15 cellular contexts compared by ENCODE assay signal in the genomic region with DNA sequence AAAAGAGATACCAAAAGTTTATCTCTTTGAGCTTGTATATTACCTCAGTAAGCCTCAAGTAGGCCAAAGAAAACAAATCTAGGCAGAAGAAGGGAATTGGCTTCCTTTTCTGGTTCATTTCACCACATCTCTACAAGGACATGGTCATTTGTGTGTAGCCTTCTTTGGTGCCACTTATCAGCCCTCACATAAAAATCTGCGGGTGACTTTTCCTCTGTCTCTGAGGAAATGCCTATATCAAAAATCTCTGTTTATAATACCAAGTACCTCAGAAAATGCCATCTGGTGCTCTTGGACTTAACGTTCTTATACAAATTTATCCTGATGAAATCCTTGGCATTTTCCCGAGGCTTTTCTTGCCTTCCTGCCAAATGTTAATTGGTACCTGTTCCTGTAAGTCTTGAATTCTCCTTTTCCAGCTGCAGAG.
DNase-seq lines count a peak whose midpoint lies in the region; ATAC-seq and TF ChIP-seq lines count a peak whose summit lies in the region.
"Had no signal": no experiment of that assay in that cellular context is flagged by ENCODE, and none has a peak within 500 bp of the region (broad histone marks: within the 10 kb centered on the region; RNA-seq: fewer than 3 reads in every experiment).

No MANE protein-coding gene starts in this region.

- peak; percentile 41 for DNase-seq in HT1080 (ENCODE audit: low read depth)
- DNase-seq in astrocyte of the spinal cord (ENCODE audit: low read depth, low spot score) = peak; percentile 57
- DNase-seq in mesenchymal stem cell = no peak
- DNase-seq in UCSD-AML1 (lab: John Stamatoyannopoulos, UW; ENCODE audit: unreplicated experiment) = no peak
- DNase-seq in activated T-cell treated with anti-CD3 and anti-CD28 coated beads, Interleukin-2, amount 50 U/mL, for 4 hours = no peak
- no peak for DNase-seq in NCI-H2196 (lab: John Stamatoyannopoulos, UW; ENCODE audit: unreplicated experiment)
- DNase-seq: activated naive CD8-positive, alpha-beta T cell treated with anti-CD3 and anti-CD28 coated beads, Interleukin-2, amount 50 U/mL, for 24 hours; H7; MV-4-11; NCI-H510A treated with DMSO at 0.1 percent for 48 hours had no signal

- no peak overlapping the region for H3K4ac ChIP-seq in mesenchymal stem cell (ENCODE audit: low read depth in 1 of 2, low read length in 2 of 2)

- no peak overlapping the region for H3K14ac ChIP-seq in mesenchymal stem cell (ENCODE audit: low read length in 2 of 2)

- no peaks in the 10 kb centered on the region for H3K27me3 ChIP-seq in mesenchymal stem cell (ENCODE audit: control insufficient read depth in 1 of 2, insufficient read depth in 1 of 2, low read length in 2 of 2)
- H3K27me3 ChIP-seq: vagina had no signal

- H3K4me3 Mint-ChIP-seq in activated T-cell treated with anti-CD3 and anti-CD28 coated beads, Interleukin-2, amount 50 U/mL, for 4 hours = no peak overlapping the region
- H3K4me3 Mint-ChIP-seq: activated naive CD8-positive, alpha-beta T cell treated with anti-CD3 and anti-CD28 coated beads, Interleukin-2, amount 50 U/mL, for 24 hours; WTC11 had no signal

- H2BK15ac ChIP-seq in mesenchymal stem cell (ENCODE audit: low read depth, poor library complexity, severe bottlenecking) = no peak overlapping the region

- H3K18ac ChIP-seq in mesenchymal stem cell (ENCODE audit: low read depth in 1 of 2, low read length in 2 of 2) = peak overlapping the region in 1 of 2 experiments; percentile 41

- no peak for ATAC-seq in GM21825 (IDR thresholded peaks at IDR 0.05; ENCODE audit: unreplicated experiment)
- ATAC-seq in activated T-cell treated with anti-CD3 and anti-CD28 coated beads, Interleukin-2, amount 50 U/mL, for 4 hours = no peak
- ATAC-seq: activated naive CD8-positive, alpha-beta T cell treated with anti-CD3 and anti-CD28 coated beads, Interleukin-2, amount 50 U/mL, for 24 hours; GM12878; WTC11 had no signal

- H3K79me1 ChIP-seq in mesenchymal stem cell (replicated peaks; ENCODE audit: low read length, poor library complexity, severe bottlenecking) = no peaks in the 10 kb centered on the region

- no peak overlapping the region for H2AK5ac ChIP-seq in mesenchymal stem cell (ENCODE audit: low read length, severe bottlenecking)

- peaks cover 15% of the 10 kb centered on the region for H3K4me1 Mint-ChIP-seq in activated T-cell treated with anti-CD3 and anti-CD28 coated beads, Interleukin-2, amount 50 U/mL, for 4 hours (ENCODE audit: low read depth)

- H4K8ac ChIP-seq in mesenchymal stem cell (ENCODE audit: low read length) = no peak overlapping the region

- H3K4me2 ChIP-seq in mesenchymal stem cell (ENCODE audit: low read length, poor library complexity, severe bottlenecking) = no peak overlapping the region

- no peak overlapping the region for H3K9ac ChIP-seq in mesenchymal stem cell (ENCODE audit: low read length)

- H3K4me3 ChIP-seq in astrocyte of the spinal cord (ENCODE audit: low read depth, low read length) (no peak overlapping the region), mesenchymal stem cell (ENCODE audit: insufficient read depth in 1 of 2, low read depth in 1 of 2, low read length in 2 of 2) (no peak overlapping the region)
- H3K4me3 ChIP-seq: GM12878, vagina had no signal

- in situ Hi-C loops in astrocyte of the spinal cord (cut with HindIII; ENCODE audit: low sequenced_read_pairs) = no loop called here

- no peak overlapping the region for H2BK5ac ChIP-seq in mesenchymal stem cell (ENCODE audit: low read depth, low read length, poor library complexity, severe bottlenecking)

- TF ChIP-seq CTCF in 22Rv1 (IDR thresholded peaks at IDR 0.05) = no peak
- no peak for TF ChIP-seq CTCF in astrocyte of the spinal cord (IDR thresholded peaks at IDR 0.05; ENCODE audit: low read depth, low read length)

- no peaks in the 10 kb centered on the region for H3K36me3 ChIP-seq in mesenchymal stem cell (ENCODE audit: control insufficient read depth in 1 of 2, insufficient read depth in 2 of 2, low read depth in 1 of 2, low read length in 2 of 2)
- H3K36me3 ChIP-seq: vagina had no signal

- no peaks in the 10 kb centered on the region for H3K27me3 Mint-ChIP-seq in activated T-cell treated with anti-CD3 and anti-CD28 coated beads, Interleukin-2, amount 50 U/mL, for 4 hours (ENCODE audit: low read depth)

- no peak overlapping the region for H3K23ac ChIP-seq in mesenchymal stem cell (ENCODE audit: low read length in 2 of 2)

- H3K9me3 ChIP-seq in mesenchymal stem cell (ENCODE audit: control insufficient read depth, low read length) = no peaks in the 10 kb centered on the region
- H3K9me3 ChIP-seq: vagina had no signal

- H3K9me3 Mint-ChIP-seq in activated T-cell treated with anti-CD3 and anti-CD28 coated beads, Interleukin-2, amount 50 U/mL, for 4 hours = peaks cover 4% of the 10 kb centered on the region

- no peak overlapping the region for H2BK12ac ChIP-seq in mesenchymal stem cell (ENCODE audit: low read length in 2 of 2)

- no peaks in the 10 kb centered on the region for H3K36me3 Mint-ChIP-seq in activated T-cell treated with anti-CD3 and anti-CD28 coated beads, Interleukin-2, amount 50 U/mL, for 4 hours (ENCODE audit: insufficient read depth)
- H3K36me3 Mint-ChIP-seq: WTC11 had no signal

- H3K4me1 ChIP-seq in mesenchymal stem cell (ENCODE audit: control insufficient read depth, insufficient read depth, low read depth, low read length) = peaks cover 1% of the 10 kb centered on the region

- WGBS in mesenchymal stem cell = 59% methylated on average over 3 of the region's 3 CpGs

- peak overlapping the region; percentile 44 for H2BK120ac ChIP-seq in mesenchymal stem cell (ENCODE audit: low read depth, low read length)

- no peak overlapping the region for H2AFZ ChIP-seq in mesenchymal stem cell (ENCODE audit: low read depth, low read length)

- H3K27ac ChIP-seq in 22Rv1 = peak overlapping the region; percentile 48
- no peak overlapping the region for H3K27ac ChIP-seq in mesenchymal stem cell (ENCODE audit: low read length, poor library complexity, severe bottlenecking)
- H3K27ac ChIP-seq: vagina had no signal

- H4K91ac ChIP-seq in mesenchymal stem cell (ENCODE audit: low read length) = no peak overlapping the region

Comparison
In these comparisons a context has a peak if more than half of its experiments do, and no peak if none do; other contexts are left out.
1. DNase-seq: peak in HT1080 (single experiment) and astrocyte of the spinal cord (single experiment); none in mesenchymal stem cell (single experiment), UCSD-AML1 (single experiment), activated T-cell treated with anti-CD3 and anti-CD28 coated beads, Interleukin-2, amount 50 U/mL, for 4 hours (single experiment) and NCI-H2196 (single experiment).